ENCODE assay signal across 22 cellular contexts in the genomic region with DNA sequence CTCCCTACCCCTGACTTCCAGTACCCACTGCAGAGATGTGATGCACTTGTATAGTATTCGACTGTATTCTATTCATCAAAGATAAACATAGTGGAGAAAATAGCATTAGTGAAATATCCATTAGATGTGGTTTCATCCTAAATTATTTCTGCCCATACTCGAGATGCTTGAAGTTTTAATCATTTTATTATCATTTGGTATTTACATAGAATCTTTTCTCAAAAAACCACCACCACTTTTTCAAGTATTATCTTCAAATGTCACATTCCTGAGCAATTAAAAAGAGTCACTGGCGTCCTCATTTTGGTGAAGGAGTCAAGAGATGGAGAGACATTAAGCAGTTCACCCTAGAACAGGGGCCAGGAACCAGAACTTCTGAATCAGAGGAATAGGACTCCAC.
DNase-seq lines count a peak whose midpoint lies in the region; FAIRE-seq and TF ChIP-seq lines count a peak whose summit lies in the region.
"Had no signal": no experiment of that assay in that cellular context is flagged by ENCODE, and none has a peak within 500 bp of the region (broad histone marks: within the 10 kb centered on the region; RNA-seq: fewer than 3 reads in every experiment).

No MANE protein-coding gene starts in this region.

- DNase-seq in GM23248 = peak; percentile 20
- peak; percentile 90 for DNase-seq in astrocyte (ENCODE audit: low read depth)
- peak; percentile 53 for DNase-seq in fibroblast of villous mesenchyme (ENCODE audit: low read depth)
- DNase-seq in MCF 10A (ENCODE audit: unreplicated experiment) = no peak
- no peak for DNase-seq in activated T-cell treated with anti-CD3 and anti-CD28 coated beads, Interleukin-2, amount 50 U/mL, for 48 hours
- DNase-seq in NCI-H146 treated with DMSO at 0.1 percent for 48 hours (lab: John Stamatoyannopoulos, UW; ENCODE audit: unreplicated experiment) = no peak
- DNase-seq: BE2C; C1 segment of cervical spinal cord; CD4-positive, CD25-positive, alpha-beta regulatory T cell; CD8-positive, alpha-beta memory T cell; COR-L47; DMS 273 treated with DMSO at 0.1 percent for 48 hours; DMS53; GDM1; HCEC 1CT; IMR-90 had no signal

- no peaks in the 10 kb centered on the region for H3K9me3 ChIP-seq in GM23248 (ENCODE audit: low read depth)
- no peaks in the 10 kb centered on the region for H3K9me3 ChIP-seq in astrocyte (ENCODE audit: insufficient read depth, low read depth, low read length)
- H3K9me3 ChIP-seq: BE2C had no signal

- H3K79me2 ChIP-seq in GM23248 (ENCODE audit: insufficient read depth) (no peaks in the 10 kb centered on the region), astrocyte (ENCODE audit: insufficient read depth, low read length) (no peaks in the 10 kb centered on the region)

- no peaks in the 10 kb centered on the region for H3K36me3 Mint-ChIP-seq in astrocyte (ENCODE audit: low read depth, unreplicated experiment)
- no peaks in the 10 kb centered on the region for H3K36me3 Mint-ChIP-seq in MCF 10A (ENCODE audit: insufficient read depth, unreplicated experiment)
- H3K36me3 Mint-ChIP-seq: CD4-positive, CD25-positive, alpha-beta regulatory T cell; CD8-positive, alpha-beta memory T cell had no signal

- 11 to 16% methylated on average over 3 of the region's 3 CpGs for WGBS in GM23248 (ENCODE audit: low coverage in 1 of 2, low lambda C conversion rate in 2 of 2, missing lambda C conversion rate in 2 of 2), 2 experiments

- TF ChIP-seq CTCF in astrocyte (IDR thresholded peaks at IDR 0.05; ENCODE audit: insufficient read depth, low read depth, low read length) (no peak), fibroblast of villous mesenchyme (IDR thresholded peaks at IDR 0.05; ENCODE audit: insufficient read depth, low read depth, low read length) (no peak), MCF 10A (IDR thresholded peaks at IDR 0.05; ENCODE audit: unreplicated experiment) (no peak)

- H3K36me3 ChIP-seq in GM23248 (ENCODE audit: low read depth) = no peaks in the 10 kb centered on the region
- H3K36me3 ChIP-seq in astrocyte (ENCODE audit: insufficient read depth, low read length) = no peaks in the 10 kb centered on the region
- H3K36me3 ChIP-seq: BE2C had no signal

- in situ Hi-C loops in GM23248 (cut with MboI) = no loop called here

- H3K4me3 ChIP-seq in GM23248 (no peak overlapping the region), astrocyte (ENCODE audit: insufficient read depth, low read depth, low read length) (no peak overlapping the region), fibroblast of villous mesenchyme (ENCODE audit: low read depth, low read length) (no peak overlapping the region)
- H3K4me3 ChIP-seq: GM23338 had no signal

- H3K9ac ChIP-seq in GM23248 = no peak overlapping the region
- no peak overlapping the region for H3K9ac ChIP-seq in astrocyte (ENCODE audit: low read length)

- H3K9me3 Mint-ChIP-seq in astrocyte (ENCODE audit: unreplicated experiment) (peaks cover 3% of the 10 kb centered on the region), MCF 10A (ENCODE audit: unreplicated experiment) (no peaks in the 10 kb centered on the region)
- H3K9me3 Mint-ChIP-seq: GM23338 had no signal

- H4K20me1 ChIP-seq in GM23248 (ENCODE audit: insufficient read depth) (no peaks in the 10 kb centered on the region), astrocyte (ENCODE audit: insufficient read depth, low read length) (no peaks in the 10 kb centered on the region)

- FAIRE-seq in astrocyte (lab: Jason Lieb, UNC) = no peak
- FAIRE-seq: GM12892, GM18507, H54, HTR-8/SVneo had no signal

- intact Hi-C loops in MCF 10A (cut with micrococcal nuclease) = no loop called here

- H3K4me2 ChIP-seq in GM23248 (ENCODE audit: unreplicated experiment) (peak overlapping the region; percentile 24), astrocyte (ENCODE audit: low read length) (no peak overlapping the region)
- H3K4me2 ChIP-seq: GM23338 had no signal

- H3K9me2 ChIP-seq in GM23248 (ENCODE audit: insufficient read depth) = no peaks in the 10 kb centered on the region

- CTCF ChIA-PET in MCF 10A (lab: Yijun Ruan, JAX) = no interaction called here

- no peak overlapping the region for H3K27ac Mint-ChIP-seq in astrocyte (ENCODE audit: unreplicated experiment)
- H3K27ac Mint-ChIP-seq in MCF 10A (ENCODE audit: low read depth, unreplicated experiment) = no peak overlapping the region
- H3K27ac Mint-ChIP-seq: CD4-positive, CD25-positive, alpha-beta regulatory T cell; CD8-positive, alpha-beta memory T cell; GM23338 had no signal

- BruUV-seq in MCF 10A (replicated peaks; lab: Mats Ljungman, UMichigan) = no TSS peak

- H3K4me1 ChIP-seq in GM23248 (ENCODE audit: insufficient read depth) (peaks cover 26% of the 10 kb centered on the region), astrocyte (ENCODE audit: insufficient read depth, low read length) (peaks cover 7% of the 10 kb centered on the region)
- H3K4me1 ChIP-seq: BE2C had no signal

- H3K27ac ChIP-seq in GM23248 (no peak overlapping the region), astrocyte (ENCODE audit: low read depth, low read length) (no peak overlapping the region)
- H3K27ac ChIP-seq: HL-60 had no signal

- H3K27me3 Mint-ChIP-seq in astrocyte (ENCODE audit: low read depth, unreplicated experiment) = no peaks in the 10 kb centered on the region
- no peaks in the 10 kb centered on the region for H3K27me3 Mint-ChIP-seq in MCF 10A (ENCODE audit: insufficient read depth, unreplicated experiment)
- H3K27me3 Mint-ChIP-seq: CD4-positive, CD25-positive, alpha-beta regulatory T cell had no signal

- POLR2A ChIA-PET in MCF 10A (lab: Yijun Ruan, JAX) = interaction anchor here (0.6 to 1.2 kb wide), 2 partner anchors 12 to 575 kb away, joined by 3 to 4 read pairs; no protein-coding TSS in a partner anchor

- H3K4me3 Mint-ChIP-seq in astrocyte (ENCODE audit: unreplicated experiment) (no peak overlapping the region), MCF 10A (ENCODE audit: unreplicated experiment) (no peak overlapping the region)
- H3K4me3 Mint-ChIP-seq: CD4-positive, CD25-positive, alpha-beta regulatory T cell; CD8-positive, alpha-beta memory T cell; GM23338 had no signal

- peaks cover 7% of the 10 kb centered on the region; the same call in 1 of the 2 replicates for H3F3A ChIP-seq in GM23248 (ENCODE audit: insufficient read depth)

- H3K27me3 ChIP-seq in GM23248 (replicated peaks; ENCODE audit: insufficient read depth) (no peaks in the 10 kb centered on the region), astrocyte (ENCODE audit: insufficient read depth, low read length) (no peaks in the 10 kb centered on the region)

- H3K4me1 Mint-ChIP-seq in astrocyte (ENCODE audit: low read depth, unreplicated experiment) (peaks cover 9% of the 10 kb centered on the region), MCF 10A (ENCODE audit: insufficient read depth, unreplicated experiment) (no peaks in the 10 kb centered on the region)
- H3K4me1 Mint-ChIP-seq: CD4-positive, CD25-positive, alpha-beta regulatory T cell; CD8-positive, alpha-beta memory T cell; GM23338 had no signal

- H2AFZ ChIP-seq in GM23248 = no peak overlapping the region
- no peak overlapping the region for H2AFZ ChIP-seq in astrocyte (ENCODE audit: low read depth, low read length)
- H2AFZ ChIP-seq: GM23338 had no signal

Comparison
In these comparisons a context has a peak if more than half of its experiments do, and no peak if none do; other contexts are left out.
1. DNase-seq: peak in GM23248 (single experiment), astrocyte (single experiment) and fibroblast of villous mesenchyme (single experiment); none in MCF 10A (single experiment), activated T-cell treated with anti-CD3 and anti-CD28 coated beads, Interleukin-2, amount 50 U/mL, for 48 hours (0 of 2) and NCI-H146 treated with DMSO at 0.1 percent for 48 hours (single experiment).